In the genomic region with DNA sequence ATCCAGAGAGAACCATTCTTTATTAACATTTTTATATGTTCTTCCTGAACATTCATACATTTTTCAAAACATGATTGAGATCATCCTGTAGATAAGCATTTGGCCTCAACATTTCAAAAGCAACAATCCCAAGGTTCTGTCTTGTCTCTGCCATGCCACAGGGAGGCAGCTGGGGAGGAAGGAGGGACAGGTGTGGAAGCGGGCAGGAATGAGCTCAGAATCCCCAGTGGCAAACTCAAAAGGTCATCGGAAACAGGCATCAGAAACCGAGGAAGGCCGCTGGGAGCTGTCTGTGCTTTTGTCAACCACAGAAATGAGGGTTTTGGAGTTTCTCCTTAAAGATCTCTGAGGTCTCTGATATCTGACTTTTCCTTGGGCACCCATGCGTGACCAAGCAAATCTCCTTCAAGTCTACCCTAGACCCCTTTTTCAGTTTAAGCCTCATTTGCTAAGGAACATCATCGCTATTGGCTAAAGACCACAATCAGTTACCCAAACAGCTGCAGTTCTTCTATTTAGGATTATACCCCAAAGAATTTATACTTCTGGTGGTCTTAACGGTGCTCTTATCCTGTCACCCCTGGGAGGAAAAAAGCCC, we compare ENCODE assay signal across 10 cellular contexts.
"Had no signal": no experiment of that assay in that cellular context is flagged by ENCODE, and none has a peak within 500 bp of the region (broad histone marks: within the 10 kb centered on the region; RNA-seq: fewer than 3 reads in every experiment).

No MANE protein-coding gene starts in this region.

- H3K36me3 ChIP-seq: sigmoid colon had no signal

- H3K27me3 Mint-ChIP-seq: activated T-cell treated with anti-CD3 and anti-CD28 coated beads, Interleukin-2, amount 50 U/mL, for 24 hours; T-helper 17 cell had no signal

- H3K27ac Mint-ChIP-seq: activated T-cell treated with anti-CD3 and anti-CD28 coated beads, Interleukin-2, amount 50 U/mL, for 24 hours; T-helper 17 cell had no signal

- ATAC-seq: activated naive CD4-positive, alpha-beta T cell treated with anti-CD3 and anti-CD28 coated beads, Interleukin-2, amount 50 U/mL, for 72 hours; T-helper 17 cell had no signal

- H3K4me3 ChIP-seq: sigmoid colon had no signal

- H3K9me3 Mint-ChIP-seq: activated naive CD4-positive, alpha-beta T cell treated with anti-CD3 and anti-CD28 coated beads, Interleukin-2, amount 50 U/mL, for 72 hours; activated T-cell treated with anti-CD3 and anti-CD28 coated beads, Interleukin-2, amount 50 U/mL, for 24 hours had no signal

- FAIRE-seq: TTC549 had no signal

- H3K27me3 ChIP-seq: sigmoid colon had no signal

- DNase-seq: activated CD4-positive, CD25-positive, alpha-beta regulatory T cell; activated effector memory CD4-positive, alpha-beta T cell treated with anti-CD3 and anti-CD28 coated beads, Interleukin-2, amount 50 U/mL, for 16 hours; activated T-cell treated with anti-CD3 and anti-CD28 coated beads, Interleukin-2, amount 50 U/mL, for 24 hours; foreskin melanocyte; mesenchymal stem cell; sigmoid colon; stimulated activated CD4-positive, alpha-beta T cell treated with anti-CD3 and anti-CD28 coated beads, Interleukin-12 subunit alpha, Interleukin-12 subunit beta, amount 100 ng/mL, for 4 hours; T-helper 17 cell had no signal

- H3K4me3 Mint-ChIP-seq: activated T-cell treated with anti-CD3 and anti-CD28 coated beads, Interleukin-2, amount 50 U/mL, for 24 hours; T-helper 17 cell had no signal

- H3K9me3 ChIP-seq: sigmoid colon had no signal
